In genomic region chr7:138926241-138926612, GRCh38 we compare ENCODE assay signal across 15 cellular contexts. TPM values are rescaled to one million over a fixed set of nuclear protein-coding genes. Genes with fewer than 3 reads are reported as not detected.
DNase-seq lines count a peak whose midpoint lies in the region; ATAC-seq and TF ChIP-seq lines count a peak whose summit lies in the region.
"Had no signal": no experiment of that assay in that cellular context is flagged by ENCODE, and none has a peak within 500 bp of the region (broad histone marks: within the 10 kb centered on the region; RNA-seq: fewer than 3 reads in every experiment).

No MANE protein-coding gene starts in this region.

- H3K9me3 ChIP-seq in A673 (ENCODE audit: low read depth, low read length, poor library complexity, severe bottlenecking) = no peaks in the 10 kb centered on the region
- H3K9me3 ChIP-seq in ectodermal cell (ENCODE audit: control insufficient read depth, low read length) = no peaks in the 10 kb centered on the region
- H3K9me3 ChIP-seq: breast epithelium had no signal

- no TSS peak for BruUV-seq in A673 (replicated peaks; lab: Mats Ljungman, UMichigan)

- H3K27me3 ChIP-seq in A673 (replicated peaks; ENCODE audit: insufficient read depth, low read depth, low read length, poor library complexity) = no peaks in the 10 kb centered on the region
- no peaks in the 10 kb centered on the region for H3K27me3 ChIP-seq in ectodermal cell (ENCODE audit: control insufficient read depth, insufficient read depth, low read length, poor library complexity, severe bottlenecking)
- H3K27me3 ChIP-seq: breast epithelium had no signal

- no peak for TF ChIP-seq CTCF in A673 (conservative IDR thresholded peaks at IDR 0.05; ENCODE audit: low read depth, low read length)

- no peak overlapping the region for H3K4me3 ChIP-seq in A673 (ENCODE audit: low read depth, low read length, poor library complexity, severe bottlenecking)
- H3K4me3 ChIP-seq in ectodermal cell (ENCODE audit: insufficient read depth, low read depth, low read length) = no peak overlapping the region
- H3K4me3 ChIP-seq: breast epithelium had no signal

- CTCF ChIA-PET in A673 (lab: Charles Lee) = interaction anchor here (1.0 kb wide), 1 partner anchor 40 kb away, joined by 4 read pairs; no protein-coding TSS in a partner anchor

- H3K36me3 ChIP-seq in A673 (ENCODE audit: insufficient read depth, low read length, poor library complexity, severe bottlenecking) = no peaks in the 10 kb centered on the region
- H3K36me3 ChIP-seq in ectodermal cell (ENCODE audit: control insufficient read depth, insufficient read depth, low read length) = no peaks in the 10 kb centered on the region
- H3K36me3 ChIP-seq: breast epithelium had no signal

- WGBS in ectodermal cell, 2 experiments = 89 to 92% methylated on average over 8 of the region's 8 CpGs

- DNase-seq in A673 (ENCODE audit: low spot score) (no peak), NCI-H1694 (lab: John Stamatoyannopoulos, UW) (no peak)
- DNase-seq in activated CD4-positive, CD25-positive, alpha-beta regulatory T cell (lab: John Stamatoyannopoulos, UW) = no peak
- DNase-seq: activated CD8-positive, alpha-beta memory T cell treated with anti-CD3 and anti-CD28 coated beads for 24 hours; activated naive CD4-positive, alpha-beta T cell treated with Interleukin-2 at 50 U/mL for 16 hours; Calu3; islet precursor cell; NCI-H187; NCI-H748 treated with DMSO at 0.1 percent for 48 hours had no signal

- ATAC-seq in GM19452 (IDR thresholded peaks at IDR 0.05; ENCODE audit: unreplicated experiment) (peak; percentile 7), HG03097 (IDR thresholded peaks at IDR 0.05; ENCODE audit: low FRiP score, unreplicated experiment) (peak; percentile 20), GM21723 (IDR thresholded peaks at IDR 0.05; ENCODE audit: unreplicated experiment) (no peak), HG03442 (IDR thresholded peaks at IDR 0.05; ENCODE audit: unreplicated experiment) (no peak)

- H3K4me1 ChIP-seq in A673 (ENCODE audit: insufficient read depth, low read length, poor library complexity, severe bottlenecking) (peaks cover 7% of the 10 kb centered on the region), ectodermal cell (ENCODE audit: control insufficient read depth, insufficient read depth, low read length) (peaks cover 20% of the 10 kb centered on the region)
- H3K4me1 ChIP-seq: breast epithelium had no signal

- intact Hi-C loops in A673 (cut with micrococcal nuclease; ENCODE audit: unreplicated experiment) = no loop called here

- H3K27ac ChIP-seq in A673 (ENCODE audit: low read depth, low read length, poor library complexity, severe bottlenecking) (peak overlapping the region; percentile 23), ectodermal cell (ENCODE audit: insufficient read depth, low read depth, low read length, poor library complexity, severe bottlenecking) (peak overlapping the region; percentile 38)
- H3K27ac ChIP-seq: breast epithelium had no signal

- POLR2A ChIA-PET in A673 (lab: Charles Lee; ENCODE audit: low non-redundant PET) = no interaction called here

RNA-seq across cellular contexts. Expression of gene KIAA1549, which starts 55.0 kb away (rescaled TPM):
- total RNA-seq in A673 (2021) = 2.5 and 4.2 TPM in 2 replicates
- 18.6 TPM for polyA plus RNA-seq in ectodermal cell (2013, experiment 1 of 4)
- polyA plus RNA-seq in ectodermal cell (2013, experiment 2 of 4) = 18.8 TPM
- polyA plus RNA-seq in ectodermal cell (2013, experiment 3 of 4) = 14.9 TPM
- polyA plus RNA-seq in ectodermal cell (2013, experiment 4 of 4) = 18.0 TPM

Comparison
In these comparisons a context has a peak if more than half of its experiments do, and no peak if none do; other contexts are left out.
1. ATAC-seq: peak in GM19452 (single experiment) and HG03097 (single experiment); none in GM21723 (single experiment) and HG03442 (single experiment).